ENCODE assay signal across 1 cellular context in the genomic region with DNA sequence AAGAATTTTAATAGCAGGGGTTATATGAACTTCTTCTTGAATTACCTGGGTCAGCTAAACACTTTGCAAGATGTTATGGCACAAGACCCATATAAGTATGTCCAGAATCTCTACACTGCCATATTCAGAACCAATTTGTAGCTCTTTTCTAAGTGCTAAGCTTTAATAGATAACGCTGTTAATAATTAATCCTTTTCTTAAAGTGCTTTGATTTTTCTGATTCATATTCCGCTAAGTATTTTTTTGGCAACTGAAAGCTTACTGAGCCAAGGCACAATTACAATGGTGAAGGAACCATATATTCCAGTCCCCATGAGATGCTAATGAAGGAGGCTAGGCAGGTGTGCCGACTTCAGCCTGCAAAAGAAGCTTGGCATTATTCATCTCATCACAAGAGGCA.
TF ChIP-seq lines count a peak whose summit lies in the region.

No MANE protein-coding gene starts in this region.

TF ChIP-seq in IMR-90, 13 proteins besides CTCF, POLR2A, EP300 and RAD21 (continued from another document):
- TF ChIP-seq, protein P1, sequence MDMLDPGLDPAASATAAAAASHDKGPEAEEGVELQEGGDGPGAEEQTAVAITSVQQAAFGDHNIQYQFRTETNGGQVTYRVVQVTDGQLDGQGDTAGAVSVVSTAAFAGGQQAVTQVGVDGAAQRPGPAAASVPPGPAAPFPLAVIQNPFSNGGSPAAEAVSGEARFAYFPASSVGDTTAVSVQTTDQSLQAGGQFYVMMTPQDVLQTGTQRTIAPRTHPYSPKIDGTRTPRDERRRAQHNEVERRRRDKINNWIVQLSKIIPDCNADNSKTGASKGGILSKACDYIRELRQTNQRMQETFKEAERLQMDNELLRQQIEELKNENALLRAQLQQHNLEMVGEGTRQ (IDR thresholded peaks at IDR 0.05; ENCODE audit: low read depth, low read length), result no peak
- TF ChIP-seq CHD1 (IDR thresholded peaks at IDR 0.05; ENCODE audit: low read depth, low read length), result no peak
TF ChIP-seq in IMR-90: peak in this region for 0.
